Comparison of ENCODE assay signal across 8 cellular contexts in genomic region chr2:128321784-128322650, GRCh38. TPM values are rescaled to one million over a fixed set of nuclear protein-coding genes. Genes with fewer than 3 reads are reported as not detected.
A peak's percentile ranks its signal among the peaks of the same experiment; 100 is the strongest.
DNase-seq lines count a peak whose midpoint lies in the region; ATAC-seq, FAIRE-seq and TF ChIP-seq lines count a peak whose summit lies in the region.

No MANE protein-coding gene starts in this region.

- intact Hi-C loops in ascending aorta (cut with DNase I) (loop anchor here (2.0 to 10.0 kb wide), 6 partner anchors 21 to 413 kb away; no protein-coding TSS in a partner anchor), sciatic nerve (cut with DNase I) (no loop called here)

- H3K27ac ChIP-seq in ascending aorta, result peak overlapping the region; percentile 68 to 77

- TF ChIP-seq POLR2A in GM12892 (IDR thresholded peaks at IDR 0.05; ENCODE audit: low read depth, low read length), result peak; percentile 35; the same call in 1 of the 2 replicates

- H3K4me1 ChIP-seq in ascending aorta, result peaks cover 13 to 19% of the 10 kb centered on the region in 2 donors

- peak overlapping the region; percentile 49 to 74 for H3K4me3 ChIP-seq in ascending aorta

- DNase-seq in GM12892 (ENCODE audit: insufficient read length), result peak; percentile 89
- DNase-seq in NAMALWA (ENCODE audit: low spot score), result peak; percentile 76
- peak; percentile 64 to 77 (median 71) for DNase-seq in T-helper 2 cell
- DNase-seq in ascending aorta (ENCODE audit: low spot score in 2 of 2), result peak; percentile 3 to 94
- DNase-seq in hypothalamus (lab: John Stamatoyannopoulos, UW), result peak in 45 of 51 donors; percentile 28 to 88 (median 75)
- peak; percentile 91 for DNase-seq in sciatic nerve (ENCODE audit: low spot score)
- DNase-seq in NCI-H187 treated with DMSO at 0.1 percent for 48 hours (lab: John Stamatoyannopoulos, UW), result no peak

- peak; percentile 51 for ATAC-seq in HG02588 (IDR thresholded peaks at IDR 0.05; ENCODE audit: unreplicated experiment)
- ATAC-seq in sciatic nerve, result peak; percentile 79

- no peaks in the 10 kb centered on the region for H3K36me3 ChIP-seq in ascending aorta

- TF ChIP-seq CTCF in ascending aorta (IDR thresholded peaks at IDR 0.05), result peak; percentile 71 to 94 (median 84)

- no peaks in the 10 kb centered on the region for H3K9me3 ChIP-seq in ascending aorta

- no peaks in the 10 kb centered on the region for H3K27me3 ChIP-seq in ascending aorta

- FAIRE-seq in GM12892 (lab: Jason Lieb, UNC), result peak; percentile 86

RNA-seq across cellular contexts. Expression of gene HS6ST1, which starts 3.3 kb away (rescaled TPM):
- 3.3 TPM for polyA plus RNA-seq in GM12892 (2012; ENCODE audit: missing spikeins)
- total RNA-seq in ascending aorta (42.7 TPM), sciatic nerve (27.2 TPM)
